In the genomic region with DNA sequence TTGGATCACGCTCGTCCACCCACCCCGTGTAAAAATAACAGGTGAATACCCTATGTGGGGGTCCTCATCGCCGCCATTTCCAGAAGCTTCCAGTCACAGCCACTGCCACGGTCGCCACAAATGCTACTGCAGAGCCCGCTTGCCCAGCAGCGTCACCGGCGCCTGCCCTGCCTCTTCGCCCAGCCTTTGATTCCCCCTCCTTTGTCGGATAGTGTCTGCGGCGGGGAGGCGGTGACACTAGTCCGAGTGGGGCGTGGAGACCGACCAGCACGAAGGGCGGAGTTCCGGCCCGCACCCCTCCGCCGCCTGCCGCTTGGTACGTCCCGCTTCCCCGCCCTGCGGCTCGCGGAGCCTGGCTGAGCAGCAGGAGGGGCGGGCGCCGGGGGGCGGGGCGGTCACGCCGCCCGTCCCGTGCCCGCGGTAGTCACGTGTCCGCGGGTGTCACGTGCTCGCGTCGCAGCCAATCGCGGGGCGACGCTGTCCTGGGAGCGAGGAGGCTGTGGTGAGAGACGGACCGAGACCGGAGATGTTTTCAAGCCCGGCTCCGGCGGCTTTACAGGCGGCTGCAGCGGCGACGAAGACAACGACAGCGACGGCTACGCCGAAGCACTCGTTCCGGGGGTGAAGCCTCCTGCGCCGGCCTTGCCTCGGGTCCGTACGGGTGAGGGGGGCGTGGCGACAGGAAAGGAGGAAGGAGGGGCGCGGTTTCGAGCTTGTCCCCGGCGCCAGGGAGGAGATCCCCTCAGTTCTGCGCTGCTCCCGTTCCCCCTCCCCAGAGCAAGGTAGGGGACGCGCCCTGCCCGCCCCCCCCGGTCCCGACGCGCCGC, we compare ENCODE assay signal across 1 cellular context.
TF ChIP-seq lines count a peak whose summit lies in the region.

A gene (plus strand): TSS at position 467 of the 827 bp plus-strand sequence. CDS start 45,652 bp downstream, outside the sequence.

TF ChIP-seq in HepG2, 621 proteins besides CTCF, POLR2A, EP300 and RAD21 (continued from another document and continues in another):
- TF ChIP-seq, protein P1, sequence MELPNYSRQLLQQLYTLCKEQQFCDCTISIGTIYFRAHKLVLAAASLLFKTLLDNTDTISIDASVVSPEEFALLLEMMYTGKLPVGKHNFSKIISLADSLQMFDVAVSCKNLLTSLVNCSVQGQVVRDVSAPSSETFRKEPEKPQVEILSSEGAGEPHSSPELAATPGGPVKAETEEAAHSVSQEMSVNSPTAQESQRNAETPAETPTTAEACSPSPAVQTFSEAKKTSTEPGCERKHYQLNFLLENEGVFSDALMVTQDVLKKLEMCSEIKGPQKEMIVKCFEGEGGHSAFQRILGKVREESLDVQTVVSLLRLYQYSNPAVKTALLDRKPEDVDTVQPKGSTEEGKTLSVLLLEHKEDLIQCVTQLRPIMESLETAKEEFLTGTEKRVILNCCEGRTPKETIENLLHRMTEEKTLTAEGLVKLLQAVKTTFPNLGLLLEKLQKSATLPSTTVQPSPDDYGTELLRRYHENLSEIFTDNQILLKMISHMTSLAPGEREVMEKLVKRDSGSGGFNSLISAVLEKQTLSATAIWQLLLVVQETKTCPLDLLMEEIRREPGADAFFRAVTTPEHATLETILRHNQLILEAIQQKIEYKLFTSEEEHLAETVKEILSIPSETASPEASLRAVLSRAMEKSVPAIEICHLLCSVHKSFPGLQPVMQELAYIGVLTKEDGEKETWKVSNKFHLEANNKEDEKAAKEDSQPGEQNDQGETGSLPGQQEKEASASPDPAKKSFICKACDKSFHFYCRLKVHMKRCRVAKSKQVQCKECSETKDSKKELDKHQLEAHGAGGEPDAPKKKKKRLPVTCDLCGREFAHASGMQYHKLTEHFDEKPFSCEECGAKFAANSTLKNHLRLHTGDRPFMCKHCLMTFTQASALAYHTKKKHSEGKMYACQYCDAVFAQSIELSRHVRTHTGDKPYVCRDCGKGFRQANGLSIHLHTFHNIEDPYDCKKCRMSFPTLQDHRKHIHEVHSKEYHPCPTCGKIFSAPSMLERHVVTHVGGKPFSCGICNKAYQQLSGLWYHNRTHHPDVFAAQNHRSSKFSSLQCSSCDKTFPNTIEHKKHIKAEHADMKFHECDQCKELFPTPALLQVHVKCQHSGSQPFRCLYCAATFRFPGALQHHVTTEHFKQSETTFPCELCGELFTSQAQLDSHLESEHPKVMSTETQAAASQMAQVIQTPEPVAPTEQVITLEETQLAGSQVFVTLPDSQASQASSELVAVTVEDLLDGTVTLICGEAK (IDR thresholded peaks at IDR 0.05), result no peak
- TF ChIP-seq, protein P1 (CRISPR knock-in tag; IDR thresholded peaks at IDR 0.05), result no peak; the same call in 1 of the 2 replicates
- peak; percentile 88 for TF ChIP-seq KMT2A (CRISPR knock-in tag; IDR thresholded peaks at IDR 0.05)
- no peak for TF ChIP-seq NR2F2 (IDR thresholded peaks at IDR 0.05; ENCODE audit: borderline replicate concordance, low read depth)
- no peak for TF ChIP-seq ZSCAN22 (CRISPR knock-in tag; IDR thresholded peaks at IDR 0.05)
- peak; percentile 14; the same call in 1 of the 2 replicates for TF ChIP-seq KDM4B (CRISPR knock-in tag; IDR thresholded peaks at IDR 0.05)
- TF ChIP-seq ZNF816 (CRISPR knock-in tag; IDR thresholded peaks at IDR 0.05; ENCODE audit: borderline replicate concordance), result no peak
- TF ChIP-seq RFXAP (CRISPR knock-in tag; IDR thresholded peaks at IDR 0.05; ENCODE audit: borderline replicate concordance), result peak; percentile 52; the same call in 1 of the 2 replicates
- peak; percentile 26 for TF ChIP-seq ZNF746 (CRISPR knock-in tag; IDR thresholded peaks at IDR 0.05)
- TF ChIP-seq CC2D1A (CRISPR knock-in tag; IDR thresholded peaks at IDR 0.05), result no peak
- TF ChIP-seq ZNF670 (CRISPR knock-in tag; IDR thresholded peaks at IDR 0.05; ENCODE audit: borderline replicate concordance), result 0 out of 2 replicates have a peak, but pooled peaks have one; percentile 38
- no peak for TF ChIP-seq SRF (IDR thresholded peaks at IDR 0.05; ENCODE audit: low read depth, low read length)
- peak; percentile 85 for TF ChIP-seq NFYC (CRISPR knock-in tag; IDR thresholded peaks at IDR 0.05)
- TF ChIP-seq SUZ12 (IDR thresholded peaks at IDR 0.05; ENCODE audit: low read depth, low read length), result no peak
- no peak for TF ChIP-seq ARHGAP35 (CRISPR knock-in tag; IDR thresholded peaks at IDR 0.05; ENCODE audit: borderline replicate concordance)
- no peak for TF ChIP-seq NR2F1 (CRISPR knock-in tag; IDR thresholded peaks at IDR 0.05)
- peak; percentile 30; the same call in 1 of the 2 replicates for TF ChIP-seq FOXA3 (CRISPR knock-in tag; IDR thresholded peaks at IDR 0.05)
- TF ChIP-seq RELA (CRISPR knock-in tag; IDR thresholded peaks at IDR 0.05), result no peak
- TF ChIP-seq ZNF841 (CRISPR knock-in tag; IDR thresholded peaks at IDR 0.05; ENCODE audit: borderline replicate concordance), result no peak
- TF ChIP-seq, protein P2, sequence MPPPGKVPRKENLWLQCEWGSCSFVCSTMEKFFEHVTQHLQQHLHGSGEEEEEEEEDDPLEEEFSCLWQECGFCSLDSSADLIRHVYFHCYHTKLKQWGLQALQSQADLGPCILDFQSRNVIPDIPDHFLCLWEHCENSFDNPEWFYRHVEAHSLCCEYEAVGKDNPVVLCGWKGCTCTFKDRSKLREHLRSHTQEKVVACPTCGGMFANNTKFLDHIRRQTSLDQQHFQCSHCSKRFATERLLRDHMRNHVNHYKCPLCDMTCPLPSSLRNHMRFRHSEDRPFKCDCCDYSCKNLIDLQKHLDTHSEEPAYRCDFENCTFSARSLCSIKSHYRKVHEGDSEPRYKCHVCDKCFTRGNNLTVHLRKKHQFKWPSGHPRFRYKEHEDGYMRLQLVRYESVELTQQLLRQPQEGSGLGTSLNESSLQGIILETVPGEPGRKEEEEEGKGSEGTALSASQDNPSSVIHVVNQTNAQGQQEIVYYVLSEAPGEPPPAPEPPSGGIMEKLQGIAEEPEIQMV (CRISPR knock-in tag; IDR thresholded peaks at IDR 0.05; ENCODE audit: low read depth), result 0 out of 2 replicates have a peak, but pooled peaks have one; percentile 49
- no peak for TF ChIP-seq ZNF7 (CRISPR knock-in tag; IDR thresholded peaks at IDR 0.05)
- TF ChIP-seq EZH2 (conservative IDR thresholded peaks at IDR 0.05; ENCODE audit: low read depth, low read length), result no peak
- TF ChIP-seq ZNF790 (CRISPR knock-in tag; IDR thresholded peaks at IDR 0.05; ENCODE audit: borderline replicate concordance), result no peak
- TF ChIP-seq RFX5 (IDR thresholded peaks at IDR 0.05; ENCODE audit: low read depth, low read length), result no peak
- no peak for TF ChIP-seq ADNP (CRISPR knock-in tag; IDR thresholded peaks at IDR 0.05)
- TF ChIP-seq THYN1 (CRISPR knock-in tag; IDR thresholded peaks at IDR 0.05; ENCODE audit: borderline replicate concordance, low read depth), result no peak
- no peak for TF ChIP-seq ZNF296 (CRISPR knock-in tag; conservative IDR thresholded peaks at IDR 0.05)
- TF ChIP-seq SATB2 (CRISPR knock-in tag; IDR thresholded peaks at IDR 0.05), result peak; percentile 35; the same call in 1 of the 2 replicates
- TF ChIP-seq BORCS8-MEF2B (CRISPR knock-in tag; IDR thresholded peaks at IDR 0.05), result peak; percentile 52
- no peak for TF ChIP-seq MAFG (CRISPR knock-in tag; IDR thresholded peaks at IDR 0.05)
- TF ChIP-seq PHF8 (CRISPR knock-in tag; IDR thresholded peaks at IDR 0.05), result peak; percentile 89
- peak; percentile 86; the same call in 1 of the 2 replicates for TF ChIP-seq SAFB2 (CRISPR knock-in tag; IDR thresholded peaks at IDR 0.05; ENCODE audit: borderline replicate concordance, low read depth)
- TF ChIP-seq HDAC6 (IDR thresholded peaks at IDR 0.05; ENCODE audit: low read depth, low read length), result no peak
- 0 out of 2 replicates have a peak, but pooled peaks have one; percentile 58 for TF ChIP-seq ZFP90 (CRISPR knock-in tag; IDR thresholded peaks at IDR 0.05; ENCODE audit: borderline replicate concordance)
- TF ChIP-seq ERF (CRISPR knock-in tag; IDR thresholded peaks at IDR 0.05), result peak; percentile 80; the same call in 1 of the 2 replicates
- no peak for TF ChIP-seq KLF15 (CRISPR knock-in tag; IDR thresholded peaks at IDR 0.05; ENCODE audit: borderline replicate concordance)
- TF ChIP-seq, protein P3, sequence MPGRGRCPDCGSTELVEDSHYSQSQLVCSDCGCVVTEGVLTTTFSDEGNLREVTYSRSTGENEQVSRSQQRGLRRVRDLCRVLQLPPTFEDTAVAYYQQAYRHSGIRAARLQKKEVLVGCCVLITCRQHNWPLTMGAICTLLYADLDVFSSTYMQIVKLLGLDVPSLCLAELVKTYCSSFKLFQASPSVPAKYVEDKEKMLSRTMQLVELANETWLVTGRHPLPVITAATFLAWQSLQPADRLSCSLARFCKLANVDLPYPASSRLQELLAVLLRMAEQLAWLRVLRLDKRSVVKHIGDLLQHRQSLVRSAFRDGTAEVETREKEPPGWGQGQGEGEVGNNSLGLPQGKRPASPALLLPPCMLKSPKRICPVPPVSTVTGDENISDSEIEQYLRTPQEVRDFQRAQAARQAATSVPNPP (CRISPR knock-in tag; IDR thresholded peaks at IDR 0.05), result peak; percentile 66; the same call in 1 of the 2 replicates
- TF ChIP-seq, protein P4, sequence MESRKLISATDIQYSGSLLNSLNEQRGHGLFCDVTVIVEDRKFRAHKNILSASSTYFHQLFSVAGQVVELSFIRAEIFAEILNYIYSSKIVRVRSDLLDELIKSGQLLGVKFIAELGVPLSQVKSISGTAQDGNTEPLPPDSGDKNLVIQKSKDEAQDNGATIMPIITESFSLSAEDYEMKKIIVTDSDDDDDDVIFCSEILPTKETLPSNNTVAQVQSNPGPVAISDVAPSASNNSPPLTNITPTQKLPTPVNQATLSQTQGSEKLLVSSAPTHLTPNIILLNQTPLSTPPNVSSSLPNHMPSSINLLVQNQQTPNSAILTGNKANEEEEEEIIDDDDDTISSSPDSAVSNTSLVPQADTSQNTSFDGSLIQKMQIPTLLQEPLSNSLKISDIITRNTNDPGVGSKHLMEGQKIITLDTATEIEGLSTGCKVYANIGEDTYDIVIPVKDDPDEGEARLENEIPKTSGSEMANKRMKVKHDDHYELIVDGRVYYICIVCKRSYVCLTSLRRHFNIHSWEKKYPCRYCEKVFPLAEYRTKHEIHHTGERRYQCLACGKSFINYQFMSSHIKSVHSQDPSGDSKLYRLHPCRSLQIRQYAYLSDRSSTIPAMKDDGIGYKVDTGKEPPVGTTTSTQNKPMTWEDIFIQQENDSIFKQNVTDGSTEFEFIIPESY (CRISPR knock-in tag; IDR thresholded peaks at IDR 0.05), result no peak
- TF ChIP-seq, protein P5, sequence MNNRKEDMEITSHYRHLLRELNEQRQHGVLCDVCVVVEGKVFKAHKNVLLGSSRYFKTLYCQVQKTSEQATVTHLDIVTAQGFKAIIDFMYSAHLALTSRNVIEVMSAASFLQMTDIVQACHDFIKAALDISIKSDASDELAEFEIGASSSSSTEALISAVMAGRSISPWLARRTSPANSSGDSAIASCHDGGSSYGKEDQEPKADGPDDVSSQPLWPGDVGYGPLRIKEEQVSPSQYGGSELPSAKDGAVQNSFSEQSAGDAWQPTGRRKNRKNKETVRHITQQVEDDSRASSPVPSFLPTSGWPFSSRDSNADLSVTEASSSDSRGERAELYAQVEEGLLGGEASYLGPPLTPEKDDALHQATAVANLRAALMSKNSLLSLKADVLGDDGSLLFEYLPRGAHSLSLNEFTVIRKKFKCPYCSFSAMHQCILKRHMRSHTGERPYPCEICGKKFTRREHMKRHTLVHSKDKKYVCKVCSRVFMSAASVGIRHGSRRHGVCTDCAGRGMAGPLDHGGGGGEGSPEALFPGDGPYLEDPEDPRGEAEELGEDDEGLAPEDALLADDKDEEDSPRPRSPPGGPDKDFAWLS (CRISPR knock-in tag; IDR thresholded peaks at IDR 0.05; ENCODE audit: borderline replicate concordance), result peak; percentile 77; the same call in 1 of the 2 replicates
- TF ChIP-seq ZBTB7A (CRISPR knock-in tag; IDR thresholded peaks at IDR 0.05), result no peak; the same call in 1 of the 2 replicates
- TF ChIP-seq ZSCAN21 (CRISPR knock-in tag; IDR thresholded peaks at IDR 0.05; ENCODE audit: borderline replicate concordance), result peak; percentile 86; the same call in 1 of the 2 replicates
- TF ChIP-seq, protein P6, sequence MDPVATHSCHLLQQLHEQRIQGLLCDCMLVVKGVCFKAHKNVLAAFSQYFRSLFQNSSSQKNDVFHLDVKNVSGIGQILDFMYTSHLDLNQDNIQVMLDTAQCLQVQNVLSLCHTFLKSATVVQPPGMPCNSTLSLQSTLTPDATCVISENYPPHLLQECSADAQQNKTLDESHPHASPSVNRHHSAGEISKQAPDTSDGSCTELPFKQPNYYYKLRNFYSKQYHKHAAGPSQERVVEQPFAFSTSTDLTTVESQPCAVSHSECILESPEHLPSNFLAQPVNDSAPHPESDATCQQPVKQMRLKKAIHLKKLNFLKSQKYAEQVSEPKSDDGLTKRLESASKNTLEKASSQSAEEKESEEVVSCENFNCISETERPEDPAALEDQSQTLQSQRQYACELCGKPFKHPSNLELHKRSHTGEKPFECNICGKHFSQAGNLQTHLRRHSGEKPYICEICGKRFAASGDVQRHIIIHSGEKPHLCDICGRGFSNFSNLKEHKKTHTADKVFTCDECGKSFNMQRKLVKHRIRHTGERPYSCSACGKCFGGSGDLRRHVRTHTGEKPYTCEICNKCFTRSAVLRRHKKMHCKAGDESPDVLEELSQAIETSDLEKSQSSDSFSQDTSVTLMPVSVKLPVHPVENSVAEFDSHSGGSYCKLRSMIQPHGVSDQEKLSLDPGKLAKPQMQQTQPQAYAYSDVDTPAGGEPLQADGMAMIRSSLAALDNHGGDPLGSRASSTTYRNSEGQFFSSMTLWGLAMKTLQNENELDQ (CRISPR knock-in tag; IDR thresholded peaks at IDR 0.05; ENCODE audit: borderline replicate concordance), result 0 out of 2 replicates have a peak, but pooled peaks have one; percentile 21
